8 cellular contexts compared by ENCODE assay signal in the genomic region with DNA sequence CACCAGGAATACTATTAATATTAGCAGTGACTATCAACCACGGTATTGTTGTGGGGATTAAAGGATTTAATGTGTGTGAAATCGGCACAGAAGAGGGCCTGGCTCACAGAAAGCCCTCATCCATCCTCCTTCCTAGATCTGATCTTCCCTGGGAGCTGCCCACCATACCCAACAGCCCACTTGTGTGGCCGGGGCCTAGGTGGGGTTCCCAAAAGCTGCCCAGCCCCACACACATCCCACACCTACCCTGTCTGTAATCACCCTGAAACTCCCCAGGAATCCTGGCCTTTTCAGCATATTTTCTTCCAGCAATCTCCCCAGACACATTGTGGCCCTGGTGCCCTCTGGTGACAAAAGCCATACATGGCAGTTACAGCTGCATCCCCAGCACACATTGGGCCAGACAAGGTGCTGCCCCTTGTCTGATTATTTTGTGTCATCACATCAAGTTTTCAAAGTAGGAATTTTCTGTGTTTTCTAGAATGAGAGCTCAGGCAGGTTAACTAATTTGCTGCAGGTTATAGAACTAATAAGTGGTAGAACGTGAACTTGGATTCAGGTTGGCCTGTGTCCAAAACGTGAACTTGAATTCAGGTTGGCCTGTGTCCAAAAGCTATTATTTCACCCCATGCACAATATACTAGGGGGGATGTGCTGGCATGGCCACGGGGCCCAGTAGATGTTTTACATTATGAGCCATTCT. TPM values are rescaled to one million over a fixed set of nuclear protein-coding genes. Genes with fewer than 3 reads are reported as not detected.
DNase-seq lines count a peak whose midpoint lies in the region; ATAC-seq and TF ChIP-seq lines count a peak whose summit lies in the region.

No MANE protein-coding gene starts in this region.

- TF ChIP-seq CTCF in BJ (IDR thresholded peaks at IDR 0.05; ENCODE audit: insufficient read depth, low read depth, low read length) (peak; percentile 80), HEK293 (tag by site-specific recombination; IDR thresholded peaks at IDR 0.05) (peak; percentile 50)

- no peak overlapping the region for H3K4me2 ChIP-seq in mesendoderm (ENCODE audit: low read length)

- H3K4me3 ChIP-seq in BJ (ENCODE audit: low read depth, low read length) (no peak overlapping the region), HEK293 (ENCODE audit: low read depth, low read length) (no peak overlapping the region), mesendoderm (ENCODE audit: low read length) (no peak overlapping the region)

- no peak overlapping the region for H3K9ac ChIP-seq in mesendoderm (ENCODE audit: low read length)

- H2BK5ac ChIP-seq in mesendoderm (ENCODE audit: low read length), result no peak overlapping the region

- H3K27ac ChIP-seq in HEK293 (ENCODE audit: extremely low read depth, low read depth, low read length) (no peak overlapping the region; the same call in 1 of the 2 replicates), mesendoderm (ENCODE audit: low read depth, low read length) (peak overlapping the region; percentile 30)

- peak overlapping the region; percentile 42 for H3K56ac ChIP-seq in mesendoderm (ENCODE audit: low read length)

- H3K36me3 Mint-ChIP-seq in activated CD4-positive, alpha-beta memory T cell treated with anti-CD3 and anti-CD28 coated beads, Interleukin-2, amount 10 ng/mL, durations not matched to agents 7 days and 5 days (ENCODE audit: low read depth), result no peaks in the 10 kb centered on the region

- H3K4me1 ChIP-seq in HEK293 (ENCODE audit: control insufficient read depth, insufficient read depth, low read length), result peaks cover 3% of the 10 kb centered on the region; the same call in 1 of the 2 replicates
- peaks cover 9% of the 10 kb centered on the region for H3K4me1 ChIP-seq in mesendoderm (ENCODE audit: control insufficient read depth, low read depth, low read length)

- no peaks in the 10 kb centered on the region for H3K79me2 ChIP-seq in mesendoderm (ENCODE audit: control insufficient read depth, insufficient read depth, low read length)

- H2BK15ac ChIP-seq in mesendoderm (replicated peaks; ENCODE audit: low read depth), result no peak overlapping the region

- no peaks in the 10 kb centered on the region for H3K27me3 ChIP-seq in BJ (ENCODE audit: control insufficient read depth, insufficient read depth, low read length)
- H3K27me3 ChIP-seq in mesendoderm (ENCODE audit: insufficient read depth, low read length, poor library complexity), result no peaks in the 10 kb centered on the region

- H3K4me3 Mint-ChIP-seq in activated CD4-positive, alpha-beta memory T cell treated with anti-CD3 and anti-CD28 coated beads, Interleukin-2, amount 10 ng/mL, durations not matched to agents 7 days and 5 days, result no peak overlapping the region

- H2AK5ac ChIP-seq in mesendoderm (ENCODE audit: low read length), result no peak overlapping the region

- no CpG with 5 or more reads among the region's 6 CpGs for WGBS in mesendoderm (ENCODE audit: extremely low coverage, insufficient coverage, low lambda C conversion rate)

- H3K9me3 ChIP-seq in HEK293 (ENCODE audit: control insufficient read depth, insufficient read depth, low read depth, low read length), result no peaks in the 10 kb centered on the region

- no peak overlapping the region for H3K27ac Mint-ChIP-seq in activated CD4-positive, alpha-beta memory T cell treated with anti-CD3 and anti-CD28 coated beads, Interleukin-2, amount 10 ng/mL, durations not matched to agents 7 days and 5 days

- H3K4ac ChIP-seq in mesendoderm (ENCODE audit: low read depth, low read length), result no peak overlapping the region

- no peak overlapping the region for H3K18ac ChIP-seq in mesendoderm (ENCODE audit: low read length)

- no peaks in the 10 kb centered on the region for H3K9me3 Mint-ChIP-seq in activated CD4-positive, alpha-beta memory T cell treated with anti-CD3 and anti-CD28 coated beads, Interleukin-2, amount 10 ng/mL, durations not matched to agents 7 days and 5 days

- H3K36me3 ChIP-seq in BJ (ENCODE audit: control insufficient read depth, insufficient read depth, low read length) (no peaks in the 10 kb centered on the region), HEK293 (ENCODE audit: control insufficient read depth in 2 of 2, insufficient read depth in 1 of 2, low read length in 2 of 2) (no peaks in the 10 kb centered on the region), mesendoderm (ENCODE audit: control insufficient read depth, insufficient read depth, low read length) (no peaks in the 10 kb centered on the region)

- H4K5ac ChIP-seq in mesendoderm (ENCODE audit: low read length), result no peak overlapping the region

- no peak overlapping the region for H2BK120ac ChIP-seq in mesendoderm (ENCODE audit: low read depth, low read length)

- no peak overlapping the region for H4K8ac ChIP-seq in mesendoderm (ENCODE audit: low read depth, low read length)

- POLR2A ChIA-PET in BJ (lab: Charles Lee), result interaction anchor here (0.6 kb wide), 1 partner anchor 12 kb away, joined by 3 read pairs; no protein-coding TSS in a partner anchor
- POLR2A ChIA-PET in HEK293 (lab: Yijun Ruan, JAX), result interaction anchor here (0.8 to 1.8 kb wide), 7 partner anchors 23 to 387 kb away, joined by 3 to 9 read pairs (median 4); partner anchors contain the start of gene KDM4A
- POLR2A ChIA-PET in activated CD4-positive, alpha-beta memory T cell treated with anti-CD3 and anti-CD28 coated beads, Interleukin-2, amount 10 ng/mL, durations not matched to agents 7 days and 5 days (lab: Charles Lee), result interaction anchor here (1.0 kb wide), 1 partner anchor 62 kb away, joined by 3 read pairs; the partner anchor contains the start of gene ATP6V0B

- no peak overlapping the region for H3K23ac ChIP-seq in mesendoderm (ENCODE audit: low read length)

- CTCF ChIA-PET in BJ (lab: Yijun Ruan, JAX) (interaction anchor here (0.6 to 5.5 kb wide), 22 partner anchors 11 to 561 kb away, joined by 3 to 96 read pairs (median 4); partner anchors contain the start of genes ATP6V0B and DMAP1), HEK293 (lab: Yijun Ruan, JAX) (interaction anchor here (0.5 to 7.8 kb wide), 31 partner anchors 9 to 660 kb away, joined by 3 to 110 read pairs (median 5); partner anchors contain the start of gene IPO13)
- CTCF ChIA-PET in activated CD4-positive, alpha-beta memory T cell treated with anti-CD3 and anti-CD28 coated beads, Interleukin-2, amount 10 ng/mL, durations not matched to agents 7 days and 5 days (lab: Charles Lee), result interaction anchor here (0.6 to 4.6 kb wide), 16 partner anchors 9 to 845 kb away, joined by 3 to 74 read pairs (median 6); no protein-coding TSS in a partner anchor

- ATAC-seq in GM18502 (IDR thresholded peaks at IDR 0.05; ENCODE audit: poor library complexity, unreplicated experiment), result no peak

- DNase-seq in BJ (ENCODE audit: low read depth), result no peak
- peak; percentile 83 for DNase-seq in NCI-H748 treated with DMSO at 0.1 percent for 48 hours (lab: John Stamatoyannopoulos, UW)
- DNase-seq in activated CD4-positive, alpha-beta memory T cell treated with anti-CD3 and anti-CD28 coated beads, Interleukin-2, amount 10 ng/mL, durations not matched to agents 7 days and 5 days, result peak; percentile 71
- peak; percentile 48 for DNase-seq in effector CD8-positive, alpha-beta T cell (lab: John Stamatoyannopoulos, UW)
- peak; percentile 81 for DNase-seq in mesendoderm
- DNase-seq in stimulated activated CD8-positive, alpha-beta memory T cell treated with anti-CD3 and anti-CD28 coated beads, Interleukin-2, amount 100 ng/mL, for 48 hours (ENCODE audit: low read depth in 2 of 2), result peak; percentile 32 to 46

- H3K79me1 ChIP-seq in mesendoderm (ENCODE audit: low read length), result no peaks in the 10 kb centered on the region

- peaks cover 7% of the 10 kb centered on the region for H3K27me3 Mint-ChIP-seq in activated CD4-positive, alpha-beta memory T cell treated with anti-CD3 and anti-CD28 coated beads, Interleukin-2, amount 10 ng/mL, durations not matched to agents 7 days and 5 days

- H3K4me1 Mint-ChIP-seq in activated CD4-positive, alpha-beta memory T cell treated with anti-CD3 and anti-CD28 coated beads, Interleukin-2, amount 10 ng/mL, durations not matched to agents 7 days and 5 days, result peaks cover 15% of the 10 kb centered on the region

TF ChIP-seq in HEK293, 187 proteins besides CTCF, POLR2A, EP300 and RAD21 (continues in another document):
- TF ChIP-seq ZNF692 (tag by site-specific recombination; IDR thresholded peaks at IDR 0.05) (peak; percentile 38; the same call in 1 of the 2 replicates), ZNF660 (tag by site-specific recombination; IDR thresholded peaks at IDR 0.05) (0 out of 2 replicates have a peak, but pooled peaks have one; percentile 69), ZNF561 (tag by site-specific recombination; IDR thresholded peaks at IDR 0.05; ENCODE audit: borderline replicate concordance) (0 out of 2 replicates have a peak, but pooled peaks have one; percentile 46), ZNF112 (tag by site-specific recombination; IDR thresholded peaks at IDR 0.05) (no peak), ZSCAN16 (tag by site-specific recombination; IDR thresholded peaks at IDR 0.05) (no peak)

RNA-seq across cellular contexts. Expression of gene SLC6A9, which starts 5.3 kb away (rescaled TPM):
- 29.2 and 53.9 TPM in 2 replicates for polyA plus RNA-seq in BJ (2011; rRNA removed)
- polyA minus RNA-seq in BJ (2011; rRNA and poly(A)+ RNA removed), result 56.4 and 61.1 TPM in 2 replicates
- 1 to 10 TPM; 4.8 to 5.7 TPM for total RNA-seq in activated CD4-positive, alpha-beta memory T cell treated with anti-CD3 and anti-CD28 coated beads, Interleukin-2, amount 10 ng/mL, durations not matched to agents 7 days and 5 days
- 16.1 TPM for polyA plus RNA-seq in mesendoderm (2013, experiment 1 of 2)
- 15.8 TPM for polyA plus RNA-seq in mesendoderm (2013, experiment 2 of 2)

RNA-seq across cellular contexts. Expression of gene CCDC24, which starts 45.2 kb away (rescaled TPM):
- polyA plus RNA-seq in BJ (2011; rRNA removed), result 0.98 and 2.0 TPM in 2 replicates
- 0.66 and 0.77 TPM in 2 replicates for polyA minus RNA-seq in BJ (2011; rRNA and poly(A)+ RNA removed)
- 1 to 10 TPM; 1.8 to 2.2 TPM for total RNA-seq in activated CD4-positive, alpha-beta memory T cell treated with anti-CD3 and anti-CD28 coated beads, Interleukin-2, amount 10 ng/mL, durations not matched to agents 7 days and 5 days
- 4.0 TPM for polyA plus RNA-seq in mesendoderm (2013, experiment 1 of 2)
- polyA plus RNA-seq in mesendoderm (2013, experiment 2 of 2), result 5.2 TPM

RNA-seq across cellular contexts. Expression of gene B4GALT2, which starts 57.5 kb away (rescaled TPM):
- polyA plus RNA-seq in BJ (2011; rRNA removed), result 60.2 and 82.2 TPM in 2 replicates
- polyA minus RNA-seq in BJ (2011; rRNA and poly(A)+ RNA removed), result 53.3 and 71.8 TPM in 2 replicates
- total RNA-seq in activated CD4-positive, alpha-beta memory T cell treated with anti-CD3 and anti-CD28 coated beads, Interleukin-2, amount 10 ng/mL, durations not matched to agents 7 days and 5 days, result 10 to 100 TPM; 13.0 to 15.5 TPM
- polyA plus RNA-seq in mesendoderm (2013, experiment 1 of 2), result 50.4 TPM
- 49.5 TPM for polyA plus RNA-seq in mesendoderm (2013, experiment 2 of 2)
